ENCODE assay signal across 15 cellular contexts in genomic region chr9:138112791-138113600, GRCh38.
"Had no signal": no experiment of that assay in that cellular context is flagged by ENCODE, and none has a peak within 500 bp of the region (broad histone marks: within the 10 kb centered on the region; RNA-seq: fewer than 3 reads in every experiment).

No MANE protein-coding gene starts in this region.

- H3K36me3 Mint-ChIP-seq: activated naive CD8-positive, alpha-beta T cell treated with anti-CD3 and anti-CD28 coated beads for 36 hours had no signal

- H3K9me3 ChIP-seq: breast epithelium, pancreas, SK-N-SH, tibial artery had no signal

- H3K4me3 ChIP-seq: breast epithelium, pancreas, skin epidermis, tibial artery had no signal

- H3K27me3 ChIP-seq: pancreas had no signal

- H3K9me3 Mint-ChIP-seq: activated naive CD8-positive, alpha-beta T cell treated with anti-CD3 and anti-CD28 coated beads for 36 hours; activated T-cell treated with anti-CD3 and anti-CD28 coated beads, Interleukin-2, amount 50 U/mL, for 4 hours; neural crest cell had no signal

- H3K4me1 Mint-ChIP-seq: activated naive CD8-positive, alpha-beta T cell treated with anti-CD3 and anti-CD28 coated beads for 36 hours; neural crest cell had no signal

- H3K4me1 ChIP-seq: breast epithelium, pancreas, tibial artery had no signal

- H3K27me3 Mint-ChIP-seq: activated naive CD8-positive, alpha-beta T cell treated with anti-CD3 and anti-CD28 coated beads for 36 hours had no signal

- DNase-seq: activated CD4-positive, alpha-beta T cell treated with anti-CD3 and anti-CD28 coated beads for 4 hours; activated gamma-delta T cell treated with Interleukin-2 at 50 U/mL for 16 hours; activated naive CD8-positive, alpha-beta T cell treated with anti-CD3 and anti-CD28 coated beads for 36 hours; activated T-cell treated with anti-CD3 and anti-CD28 coated beads, Interleukin-2, amount 50 U/mL, for 4 hours; aorta; kidney glomerular epithelial cell; pancreas; retina; SK-N-SH; T-helper 1 cell; tibial artery had no signal

- ATAC-seq: activated T-cell treated with anti-CD3 and anti-CD28 coated beads, Interleukin-2, amount 50 U/mL, for 4 hours; pancreas had no signal

- H3K27ac ChIP-seq: breast epithelium, pancreas, skin epidermis, tibial artery, VCaP had no signal

- H3K36me3 ChIP-seq: breast epithelium, pancreas, tibial artery had no signal

- H3K27ac Mint-ChIP-seq: activated naive CD8-positive, alpha-beta T cell treated with anti-CD3 and anti-CD28 coated beads for 36 hours had no signal

- H3K4me3 Mint-ChIP-seq: activated naive CD8-positive, alpha-beta T cell treated with anti-CD3 and anti-CD28 coated beads for 36 hours; activated T-cell treated with anti-CD3 and anti-CD28 coated beads, Interleukin-2, amount 50 U/mL, for 4 hours; neural crest cell had no signal
